27 cellular contexts compared by ENCODE assay signal in the genomic region with DNA sequence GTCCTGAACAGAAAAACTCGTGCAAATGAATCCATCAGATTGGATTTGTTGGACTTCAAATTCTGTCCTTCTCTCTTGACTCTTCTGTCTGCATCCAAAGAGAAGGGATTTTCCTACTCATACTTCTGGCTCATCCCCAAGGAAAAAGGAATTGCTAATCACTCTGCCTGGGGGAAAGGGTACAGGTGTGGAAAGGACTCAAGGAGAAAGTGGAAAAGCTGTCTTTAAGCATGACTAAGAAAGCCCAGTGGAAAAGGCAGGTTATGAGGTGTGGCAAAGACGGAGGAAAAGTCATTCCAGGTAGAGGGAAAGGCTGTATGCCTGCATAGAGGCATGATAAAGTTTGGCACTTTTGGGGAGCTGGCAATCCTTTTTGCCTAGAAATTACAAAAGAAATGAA. TPM values are rescaled to one million over a fixed set of nuclear protein-coding genes. Genes with fewer than 3 reads are reported as not detected.
DNase-seq lines count a peak whose midpoint lies in the region; ATAC-seq and TF ChIP-seq lines count a peak whose summit lies in the region.
"Had no signal": no experiment of that assay in that cellular context is flagged by ENCODE, and none has a peak within 500 bp of the region (broad histone marks: within the 10 kb centered on the region; RNA-seq: fewer than 3 reads in every experiment).

No MANE protein-coding gene starts in this region.

- no peaks in the 10 kb centered on the region for H3K27me3 ChIP-seq in H9 (ENCODE audit: insufficient read depth, low read length)
- H3K27me3 ChIP-seq in RWPE2 (ENCODE audit: insufficient read depth, poor library complexity, severe bottlenecking): no peaks in the 10 kb centered on the region
- no peaks in the 10 kb centered on the region for H3K27me3 ChIP-seq in CD8-positive, alpha-beta T cell (ENCODE audit: insufficient read depth, low read length)
- no peaks in the 10 kb centered on the region for H3K27me3 ChIP-seq in BE2C
- no peaks in the 10 kb centered on the region for H3K27me3 ChIP-seq in gastroesophageal sphincter
- H3K27me3 ChIP-seq: BLaER1, neutrophil, sigmoid colon had no signal

- no peak overlapping the region for H2BK20ac ChIP-seq in H9 (ENCODE audit: low read depth, low read length, poor library complexity, severe bottlenecking)

- no peak overlapping the region for H3K4ac ChIP-seq in H9 (ENCODE audit: low read depth, low read length)

- ATAC-seq in RWPE2 (ENCODE audit: low read depth) (peak; percentile 87), esophagus mucosa (peak; percentile 42), gastroesophageal sphincter (no peak)
- no peak for ATAC-seq in CD8-positive, alpha-beta T cell
- ATAC-seq: psoas muscle had no signal

- no peak overlapping the region for H2AK5ac ChIP-seq in H9 (ENCODE audit: insufficient read length, low read length)

- no peak overlapping the region for H3K9ac ChIP-seq in H9 (ENCODE audit: extremely low read depth, insufficient read length, low read length)
- H3K9ac ChIP-seq: BLaER1 had no signal

- peak overlapping the region; percentile 76 to 79 for H3K4me3 Mint-ChIP-seq in H9
- H3K4me3 Mint-ChIP-seq in neural crest cell: peak overlapping the region; percentile 80
- H3K4me3 Mint-ChIP-seq in CD8-positive, alpha-beta T cell: no peak overlapping the region
- H3K4me3 Mint-ChIP-seq: activated naive CD4-positive, alpha-beta T cell treated with anti-CD3 and anti-CD28 coated beads, Interleukin-2, amount 10 ng/mL, durations not matched to agents 7 days and 5 days; dendritic cell treated with granulocyte-macrophage colony-stimulating factor and Interleukin-4, amounts not matched to agents 40 ng/mL and 50 ng/mL, for 4 days had no signal

- H2BK15ac ChIP-seq in H9 (ENCODE audit: low read depth, low read length): no peak overlapping the region

- H3K18ac ChIP-seq in H9 (ENCODE audit: insufficient read length, low read depth, low read length): no peak overlapping the region

- no peaks in the 10 kb centered on the region for H3K23me2 ChIP-seq in H9 (ENCODE audit: insufficient read length, low read depth, low read length, poor library complexity, severe bottlenecking)

- POLR2A ChIA-PET in CD8-positive, alpha-beta T cell (lab: Charles Lee): no interaction called here

- H3T11ph ChIP-seq in H9 (ENCODE audit: low read length): no peak overlapping the region

- no peak overlapping the region for H3K56ac ChIP-seq in H9 (ENCODE audit: insufficient read length, low read depth, low read length)

- no peak overlapping the region for H2BK5ac ChIP-seq in H9 (ENCODE audit: insufficient read length, low read length)

- H3K9me3 ChIP-seq in H9 (ENCODE audit: control insufficient read depth, low read depth, low read length) (no peaks in the 10 kb centered on the region), RWPE2 (ENCODE audit: severe bottlenecking) (no peaks in the 10 kb centered on the region), BE2C (no peaks in the 10 kb centered on the region), gastroesophageal sphincter (no peaks in the 10 kb centered on the region)
- no peaks in the 10 kb centered on the region for H3K9me3 ChIP-seq in CD8-positive, alpha-beta T cell (ENCODE audit: low read length)
- H3K9me3 ChIP-seq: BLaER1, neutrophil, psoas muscle, sigmoid colon had no signal

- H4K91ac ChIP-seq in H9 (ENCODE audit: insufficient read length, low read depth, low read length): no peak overlapping the region

- no peak for DNase-seq in H9
- DNase-seq in RWPE2 (ENCODE audit: low spot score): no peak
- DNase-seq in neural crest cell (ENCODE audit: low read depth, low spot score): no peak
- no peak for DNase-seq in CD8-positive, alpha-beta T cell
- DNase-seq in stimulated activated CD8-positive, alpha-beta memory T cell treated with anti-CD3 and anti-CD28 coated beads, Interleukin-4, amount 100 ng/mL, for 48 hours: no peak
- no peak for DNase-seq in BE2C
- DNase-seq: activated naive CD4-positive, alpha-beta T cell treated with anti-CD3 and anti-CD28 coated beads, Interleukin-2, amount 10 ng/mL, durations not matched to agents 7 days and 5 days; amygdala; central memory CD4-positive, alpha-beta T cell; DMS79 treated with DMSO at 0.1 percent for 48 hours; KG1; MM.1S; NCI-H2081 treated with DMSO at 0.1 percent for 48 hours; NCI-H446 treated with DMSO at 0.1 percent for 48 hours; psoas muscle; Right ventricle myocardium superior; sigmoid colon; stimulated activated naive CD4-positive, alpha-beta T cell; SW 1271; T1000 had no signal

- H3K14ac ChIP-seq in H9 (ENCODE audit: insufficient read depth, low read length): no peak overlapping the region; the same call in 1 of the 2 replicates

- H4K8ac ChIP-seq in H9 (replicated peaks; ENCODE audit: insufficient read length, low read depth, low read length): no peak overlapping the region

- TF ChIP-seq POLR2A in gastroesophageal sphincter (IDR thresholded peaks at IDR 0.05): no peak

- no peak overlapping the region for H3K4me3 ChIP-seq in RWPE2 (ENCODE audit: severe bottlenecking)
- no peak overlapping the region for H3K4me3 ChIP-seq in CD8-positive, alpha-beta T cell (ENCODE audit: low read depth, low read length)
- no peak overlapping the region for H3K4me3 ChIP-seq in BE2C (ENCODE audit: low read depth, low read length)
- H3K4me3 ChIP-seq in gastroesophageal sphincter: no peak overlapping the region
- H3K4me3 ChIP-seq: BLaER1, lung, psoas muscle, sigmoid colon had no signal

- H3K9me3 Mint-ChIP-seq in H9: no peaks in the 10 kb centered on the region; a peak in 1 of 5 replicates
- no peaks in the 10 kb centered on the region for H3K9me3 Mint-ChIP-seq in neural crest cell
- no peaks in the 10 kb centered on the region for H3K9me3 Mint-ChIP-seq in CD8-positive, alpha-beta T cell
- H3K9me3 Mint-ChIP-seq: activated naive CD4-positive, alpha-beta T cell treated with anti-CD3 and anti-CD28 coated beads, Interleukin-2, amount 10 ng/mL, durations not matched to agents 7 days and 5 days; dendritic cell treated with granulocyte-macrophage colony-stimulating factor and Interleukin-4, amounts not matched to agents 40 ng/mL and 50 ng/mL, for 4 days had no signal

- no peak overlapping the region for H2AFZ ChIP-seq in H9 (ENCODE audit: low read length)

- no peak overlapping the region for H2BK12ac ChIP-seq in H9 (ENCODE audit: insufficient read length, low read depth, low read length)

- no peak overlapping the region for H3K23ac ChIP-seq in H9 (ENCODE audit: insufficient read length, low read depth, low read length)

- H3K4me1 Mint-ChIP-seq in H9: peaks cover 15 to 17% of the 10 kb centered on the region in 2 experiments
- H3K4me1 Mint-ChIP-seq in neural crest cell: peaks cover 6% of the 10 kb centered on the region
- no peaks in the 10 kb centered on the region for H3K4me1 Mint-ChIP-seq in CD8-positive, alpha-beta T cell (ENCODE audit: low read depth)
- H3K4me1 Mint-ChIP-seq: activated naive CD4-positive, alpha-beta T cell treated with anti-CD3 and anti-CD28 coated beads, Interleukin-2, amount 10 ng/mL, durations not matched to agents 7 days and 5 days had no signal

- no peak overlapping the region for H4K5ac ChIP-seq in H9 (ENCODE audit: insufficient read length, low read depth, low read length)

- H3K79me1 ChIP-seq in H9 (ENCODE audit: insufficient read depth, low read depth, low read length, poor library complexity, severe bottlenecking): no peaks in the 10 kb centered on the region

- H4K20me1 ChIP-seq in H9 (ENCODE audit: control insufficient read depth, insufficient read depth, insufficient read length): no peaks in the 10 kb centered on the region
- H4K20me1 ChIP-seq: BLaER1 had no signal

- CTCF ChIA-PET in CD8-positive, alpha-beta T cell (lab: Charles Lee): no interaction called here

- H3K27ac ChIP-seq in H9 (ENCODE audit: insufficient read length, low read depth, low read length): no peak overlapping the region
- H3K27ac ChIP-seq in RWPE2 (ENCODE audit: poor library complexity, severe bottlenecking): peak overlapping the region; percentile 25
- no peak overlapping the region for H3K27ac ChIP-seq in CD8-positive, alpha-beta T cell (ENCODE audit: low read depth, low read length)
- no peak overlapping the region for H3K27ac ChIP-seq in gastroesophageal sphincter
- H3K27ac ChIP-seq: BLaER1, neutrophil, psoas muscle, sigmoid colon had no signal

- H3K36me3 Mint-ChIP-seq in H9 (ENCODE audit: insufficient read depth in 1 of 3, low read depth in 3 of 3) (no peaks in the 10 kb centered on the region), neural crest cell (ENCODE audit: low read depth) (no peaks in the 10 kb centered on the region)
- H3K36me3 Mint-ChIP-seq in CD8-positive, alpha-beta T cell: no peaks in the 10 kb centered on the region
- H3K36me3 Mint-ChIP-seq: activated naive CD4-positive, alpha-beta T cell treated with anti-CD3 and anti-CD28 coated beads, Interleukin-2, amount 10 ng/mL, durations not matched to agents 7 days and 5 days had no signal

- no CpG with 5 or more reads among the region's 2 CpGs for WGBS in H9 (ENCODE audit: extremely low coverage, insufficient read length, low lambda C conversion rate)
- WGBS in gastroesophageal sphincter (ENCODE audit: low coverage in 1 of 2), 2 donors: 64 to 89% methylated on average over 1 to 2 of the region's 2 CpGs

- H3K4me2 ChIP-seq in H9 (ENCODE audit: insufficient read depth, insufficient read length, low read length): peak overlapping the region; percentile 49
- H3K4me2 ChIP-seq: BLaER1 had no signal

- TF ChIP-seq CTCF in H9 (conservative IDR thresholded peaks at IDR 0.05): no peak
- TF ChIP-seq CTCF in RWPE2 (IDR thresholded peaks at IDR 0.05; ENCODE audit: poor library complexity, severe bottlenecking): no peak
- TF ChIP-seq CTCF in neural crest cell (conservative IDR thresholded peaks at IDR 0.05): no peak
- TF ChIP-seq CTCF in CD8-positive, alpha-beta T cell (IDR thresholded peaks at IDR 0.05): no peak
- TF ChIP-seq CTCF in BE2C (IDR thresholded peaks at IDR 0.05; ENCODE audit: low read depth, low read length): no peak
- no peak for TF ChIP-seq CTCF in gastroesophageal sphincter (IDR thresholded peaks at IDR 0.05)

- H2BK120ac ChIP-seq in H9 (ENCODE audit: low read depth, low read length, poor library complexity, severe bottlenecking): no peak overlapping the region

- H3K27ac Mint-ChIP-seq in H9 (peak overlapping the region in 1 of 3 experiments; percentile 91; a peak in 1 of 7 replicates), neural crest cell (ENCODE audit: unreplicated experiment) (no peak overlapping the region)
- H3K27ac Mint-ChIP-seq in CD8-positive, alpha-beta T cell: no peak overlapping the region
- H3K27ac Mint-ChIP-seq: activated naive CD4-positive, alpha-beta T cell treated with anti-CD3 and anti-CD28 coated beads, Interleukin-2, amount 10 ng/mL, durations not matched to agents 7 days and 5 days; dendritic cell treated with granulocyte-macrophage colony-stimulating factor and Interleukin-4, amounts not matched to agents 40 ng/mL and 50 ng/mL, for 4 days had no signal

- TF ChIP-seq EP300 in gastroesophageal sphincter (IDR thresholded peaks at IDR 0.05): no peak

- H3K27me3 Mint-ChIP-seq in H9 (ENCODE audit: low read depth) (no peaks in the 10 kb centered on the region; the same call in 1 of the 2 replicates), neural crest cell (ENCODE audit: low read depth) (peaks cover 3% of the 10 kb centered on the region)
- H3K27me3 Mint-ChIP-seq in CD8-positive, alpha-beta T cell (ENCODE audit: low read depth): peaks cover 5% of the 10 kb centered on the region
- H3K27me3 Mint-ChIP-seq: dendritic cell treated with granulocyte-macrophage colony-stimulating factor and Interleukin-4, amounts not matched to agents 40 ng/mL and 50 ng/mL, for 4 days had no signal

- intact Hi-C loops in CD8-positive, alpha-beta T cell (cut with DNase I, micrococcal nuclease): no loop called here

- H3K4me1 ChIP-seq in H9 (ENCODE audit: insufficient read depth, low read length) (no peaks in the 10 kb centered on the region; the same call in 1 of the 2 replicates), RWPE2 (ENCODE audit: insufficient read depth, poor library complexity, severe bottlenecking) (peaks cover 9% of the 10 kb centered on the region), BE2C (no peaks in the 10 kb centered on the region), gastroesophageal sphincter (no peaks in the 10 kb centered on the region)
- H3K4me1 ChIP-seq in CD8-positive, alpha-beta T cell (ENCODE audit: insufficient read depth, low read length): no peaks in the 10 kb centered on the region
- H3K4me1 ChIP-seq: BLaER1, psoas muscle, sigmoid colon had no signal

- H3K36me3 ChIP-seq in RWPE2 (ENCODE audit: low read depth): no peaks in the 10 kb centered on the region
- H3K36me3 ChIP-seq in CD8-positive, alpha-beta T cell (ENCODE audit: insufficient read depth, low read length): no peaks in the 10 kb centered on the region
- H3K36me3 ChIP-seq in BE2C: no peaks in the 10 kb centered on the region
- H3K36me3 ChIP-seq in gastroesophageal sphincter: no peaks in the 10 kb centered on the region
- H3K36me3 ChIP-seq: BLaER1, neutrophil, sigmoid colon had no signal

- H3K79me2 ChIP-seq in H9 (ENCODE audit: insufficient read depth, low read length): no peaks in the 10 kb centered on the region

RNA-seq across cellular contexts. Expression of a gene that starts 43.4 kb away (rescaled TPM):
- 0.35 and 0.37 TPM in 2 replicates for total RNA-seq in H9 (2021)
- 0.80 TPM for total RNA-seq in esophagus mucosa
- total RNA-seq in neural crest cell: 0.34 TPM in 1 of 2 replicates, not detected in the other
- under 1 TPM; 0.11 to 0.19 TPM for total RNA-seq in CD8-positive, alpha-beta T cell
- not detected for polyA plus RNA-seq in BE2C (2012; ENCODE audit: insufficient read depth, insufficient read length, low read depth)
- total RNA-seq in gastroesophageal sphincter: 10 to 100 TPM in 2 of 4 donors, 1 to 10 TPM in 2; 2.2 to 13.6 (median 8.7) TPM
- total RNA-seq: OCI-LY7 had no signal

Comparison
In these comparisons a context has a peak if more than half of its experiments do, and no peak if none do; other contexts are left out.
1. ATAC-seq: peak in RWPE2 (single experiment) and esophagus mucosa (single experiment); none in CD8-positive, alpha-beta T cell (single experiment) and gastroesophageal sphincter (single experiment).